16 cellular contexts compared by ENCODE assay signal in the genomic region with DNA sequence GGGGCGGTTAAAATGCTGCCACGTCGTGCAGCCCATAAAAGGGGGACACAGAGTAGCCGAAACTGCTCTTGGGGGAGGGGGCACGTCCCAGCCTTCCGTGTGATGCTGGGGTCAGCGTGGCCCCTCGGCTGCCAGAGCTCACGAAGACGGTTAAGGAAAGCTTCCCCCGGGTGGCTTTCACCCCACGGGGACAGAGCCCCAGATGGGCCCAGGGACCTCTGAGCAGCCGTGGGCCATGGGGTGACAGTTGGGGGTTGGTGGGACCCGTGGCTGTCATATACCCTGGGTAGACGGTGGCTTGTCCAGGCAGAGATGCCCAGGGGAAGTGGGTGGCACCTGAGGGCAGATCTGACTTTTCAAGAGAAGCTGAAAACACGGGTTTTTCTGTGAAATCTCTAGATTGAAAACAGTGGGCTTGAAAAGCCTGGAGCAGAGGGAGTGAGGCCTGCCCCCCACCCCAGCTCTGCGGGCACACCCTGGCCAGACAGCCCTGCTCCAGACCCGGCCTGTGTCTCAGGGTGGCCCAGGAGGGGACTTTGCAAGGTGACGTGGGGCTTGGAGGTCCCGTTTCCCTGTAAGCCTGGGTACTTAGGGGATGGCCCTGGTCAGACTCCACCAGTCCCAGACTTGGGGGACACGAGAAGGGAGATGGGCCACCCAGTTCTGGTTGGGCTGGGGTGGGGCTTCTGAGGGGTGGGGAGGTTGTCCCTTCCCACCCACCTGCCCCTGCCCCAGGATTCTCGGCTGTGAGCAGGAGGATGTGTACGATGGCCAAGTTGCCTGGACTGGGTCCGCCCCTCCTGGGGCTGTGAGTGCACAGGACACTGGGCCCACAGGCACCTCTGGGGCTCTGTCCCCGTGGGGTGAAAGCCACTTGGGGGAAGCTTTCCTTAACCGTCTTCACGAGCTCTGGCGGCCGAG. TPM values are rescaled to one million over a fixed set of nuclear protein-coding genes. Genes with fewer than 3 reads are reported as not detected.
A peak's percentile ranks its signal among the peaks of the same experiment; 100 is the strongest.
DNase-seq lines count a peak whose midpoint lies in the region; ATAC-seq and TF ChIP-seq lines count a peak whose summit lies in the region.
"Had no signal": no experiment of that assay in that cellular context is flagged by ENCODE, and none has a peak within 500 bp of the region (broad histone marks: within the 10 kb centered on the region; RNA-seq: fewer than 3 reads in every experiment).

No MANE protein-coding gene starts in this region.

- H3K4me3 ChIP-seq in dorsolateral prefrontal cortex (peak overlapping the region in 30 of 59 donors; percentile 1 to 57 (median 22)), liver (ENCODE audit: low read depth in 1 of 3, low read length in 3 of 3) (peak overlapping the region; percentile 68 to 85 (median 74)), vagina (no peak overlapping the region)
- H3K4me3 ChIP-seq: GM23248 had no signal

- H3K4me1 Mint-ChIP-seq in activated naive CD8-positive, alpha-beta T cell treated with anti-CD3 and anti-CD28 coated beads, Interleukin-2, amount 10 ng/mL, durations not matched to agents 7 days and 5 days, result peaks cover 6% of the 10 kb centered on the region
- H3K4me1 Mint-ChIP-seq in activated naive CD8-positive, alpha-beta T cell treated with anti-CD3 and anti-CD28 coated beads for 36 hours, result peaks cover 7% of the 10 kb centered on the region

- H3K27me3 Mint-ChIP-seq in activated naive CD8-positive, alpha-beta T cell treated with anti-CD3 and anti-CD28 coated beads, Interleukin-2, amount 10 ng/mL, durations not matched to agents 7 days and 5 days, result no peaks in the 10 kb centered on the region
- peaks cover 7% of the 10 kb centered on the region for H3K27me3 Mint-ChIP-seq in activated naive CD8-positive, alpha-beta T cell treated with anti-CD3 and anti-CD28 coated beads for 36 hours

- no peak overlapping the region for H3K4me3 Mint-ChIP-seq in activated naive CD8-positive, alpha-beta T cell treated with anti-CD3 and anti-CD28 coated beads, Interleukin-2, amount 10 ng/mL, durations not matched to agents 7 days and 5 days
- no peak overlapping the region for H3K4me3 Mint-ChIP-seq in activated naive CD8-positive, alpha-beta T cell treated with anti-CD3 and anti-CD28 coated beads for 36 hours
- H3K4me3 Mint-ChIP-seq: activated naive CD4-positive, alpha-beta T cell treated with anti-CD3 and anti-CD28 coated beads, Interleukin-2, amount 10 ng/mL, durations not matched to agents 7 days and 5 days had no signal

- WGBS in liver, result 41% methylated on average over 29 of the region's 29 CpGs

- H3K27me3 ChIP-seq in dorsolateral prefrontal cortex (peaks cover 0 to 3% (median 0%) of the 10 kb centered on the region in 45 donors), liver (ENCODE audit: control insufficient read depth in 4 of 4, insufficient read depth in 4 of 4, low read length in 3 of 4) (no peaks in the 10 kb centered on the region), vagina (no peaks in the 10 kb centered on the region)

- H3K9me3 ChIP-seq in liver (ENCODE audit: control insufficient read depth in 4 of 4, low read length in 3 of 4) (no peaks in the 10 kb centered on the region), vagina (no peaks in the 10 kb centered on the region)

- no peak overlapping the region for H3K27ac Mint-ChIP-seq in activated naive CD8-positive, alpha-beta T cell treated with anti-CD3 and anti-CD28 coated beads, Interleukin-2, amount 10 ng/mL, durations not matched to agents 7 days and 5 days
- no peak overlapping the region for H3K27ac Mint-ChIP-seq in activated naive CD8-positive, alpha-beta T cell treated with anti-CD3 and anti-CD28 coated beads for 36 hours
- H3K27ac Mint-ChIP-seq: activated naive CD4-positive, alpha-beta T cell treated with anti-CD3 and anti-CD28 coated beads, Interleukin-2, amount 10 ng/mL, durations not matched to agents 7 days and 5 days had no signal

- no peak for ATAC-seq in activated naive CD8-positive, alpha-beta T cell treated with anti-CD3 and anti-CD28 coated beads, Interleukin-2, amount 10 ng/mL, durations not matched to agents 7 days and 5 days (ENCODE audit: low read depth)
- ATAC-seq: naive thymus-derived CD4-positive, alpha-beta T cell had no signal

- peaks cover 8 to 42% (median 24%) of the 10 kb centered on the region in 4 donors for H3K4me1 ChIP-seq in liver (ENCODE audit: control insufficient read depth in 4 of 4, insufficient read depth in 4 of 4, low read length in 3 of 4)
- H3K4me1 ChIP-seq in vagina, result peaks cover 3% of the 10 kb centered on the region

- peak; percentile 24 for DNase-seq in activated naive CD8-positive, alpha-beta T cell treated with anti-CD3 and anti-CD28 coated beads, Interleukin-2, amount 10 ng/mL, durations not matched to agents 7 days and 5 days
- DNase-seq in activated naive CD8-positive, alpha-beta T cell treated with anti-CD3 and anti-CD28 coated beads for 36 hours, result no peak
- DNase-seq in dorsolateral prefrontal cortex (peak in 3 of 10 donors; percentile 14 to 39 (median 26)), vagina (ENCODE audit: extremely low spot score in 2 of 2) (peak; percentile 79 to 93), NCI-H2196 treated with DMSO at 0.1 percent for 48 hours (lab: John Stamatoyannopoulos, UW; ENCODE audit: unreplicated experiment) (no peak)
- DNase-seq in stimulated activated CD4-positive, alpha-beta T cell treated with anti-CD3 and anti-CD28 coated beads, Interleukin-2, amount 100 ng/mL, for 24 hours, result no peak
- no peak for DNase-seq in activated naive CD4-positive, alpha-beta T cell treated with Interleukin-2 at 50 U/mL for 16 hours
- DNase-seq: activated CD8-positive, alpha-beta memory T cell treated with anti-CD3 and anti-CD28 coated beads, Interleukin-2, amount 50 U/mL, for 48 hours; activated naive CD4-positive, alpha-beta T cell treated with anti-CD3 and anti-CD28 coated beads, Interleukin-2, amount 10 ng/mL, durations not matched to agents 7 days and 5 days; GM23248; NCI-H1105; NK-92 treated with Interleukin-12 subunit alpha and Interleukin-12 subunit beta, amount 100 ng/mL, for 24 hours; stimulated activated naive CD4-positive, alpha-beta T cell treated with Interleukin-2 at 50 U/mL for 16 hours had no signal

- H3K9me3 Mint-ChIP-seq in activated naive CD8-positive, alpha-beta T cell treated with anti-CD3 and anti-CD28 coated beads, Interleukin-2, amount 10 ng/mL, durations not matched to agents 7 days and 5 days, result no peaks in the 10 kb centered on the region
- no peaks in the 10 kb centered on the region for H3K9me3 Mint-ChIP-seq in activated naive CD8-positive, alpha-beta T cell treated with anti-CD3 and anti-CD28 coated beads for 36 hours
- H3K9me3 Mint-ChIP-seq: activated naive CD4-positive, alpha-beta T cell treated with anti-CD3 and anti-CD28 coated beads, Interleukin-2, amount 10 ng/mL, durations not matched to agents 7 days and 5 days; naive thymus-derived CD4-positive, alpha-beta T cell had no signal

- POLR2A ChIA-PET in activated naive CD8-positive, alpha-beta T cell treated with anti-CD3 and anti-CD28 coated beads, Interleukin-2, amount 10 ng/mL, durations not matched to agents 7 days and 5 days (lab: Charles Lee), result no interaction called here

- intact Hi-C loops in dorsolateral prefrontal cortex (cut with DNase I) (loop anchor here in 1 of 2 donors (2.0 kb wide), 1 partner anchor 75 kb away; the partner anchor contains the start of gene D2HGDH), vagina (cut with DNase I) (no loop called here)

- TF ChIP-seq RAD21 in liver (IDR thresholded peaks at IDR 0.05), result no peak

- H3K36me3 Mint-ChIP-seq in activated naive CD8-positive, alpha-beta T cell treated with anti-CD3 and anti-CD28 coated beads, Interleukin-2, amount 10 ng/mL, durations not matched to agents 7 days and 5 days, result no peaks in the 10 kb centered on the region
- H3K36me3 Mint-ChIP-seq in activated naive CD8-positive, alpha-beta T cell treated with anti-CD3 and anti-CD28 coated beads for 36 hours, result no peaks in the 10 kb centered on the region
- H3K36me3 Mint-ChIP-seq: activated naive CD4-positive, alpha-beta T cell treated with anti-CD3 and anti-CD28 coated beads, Interleukin-2, amount 10 ng/mL, durations not matched to agents 7 days and 5 days; naive thymus-derived CD4-positive, alpha-beta T cell had no signal

- TF ChIP-seq CTCF in dorsolateral prefrontal cortex (IDR thresholded peaks at IDR 0.05 in 54 of 56, conservative IDR thresholded peaks at IDR 0.05 in 2 of 56; ENCODE audit: low read depth in 1 of 56, partially characterized antibody in 56 of 56), result no peak
- TF ChIP-seq CTCF in liver (IDR thresholded peaks at IDR 0.05; ENCODE audit: low read depth, low read length, missing input control), result no peak
- no peak for TF ChIP-seq CTCF in vagina (IDR thresholded peaks at IDR 0.05)

- peaks cover 0 to 2% (median 0%) of the 10 kb centered on the region in 4 donors for H3K36me3 ChIP-seq in liver (ENCODE audit: control insufficient read depth in 4 of 4, insufficient read depth in 3 of 4, low read depth in 1 of 4, low read length in 3 of 4)
- no peaks in the 10 kb centered on the region for H3K36me3 ChIP-seq in vagina

- TF ChIP-seq POLR2A in vagina (IDR thresholded peaks at IDR 0.05), result no peak

- H3K9ac ChIP-seq in liver (ENCODE audit: low read depth in 1 of 2, low read length in 2 of 2), result peak overlapping the region; percentile 88 to 92
- H3K9ac ChIP-seq: GM23248 had no signal

- H3K27ac ChIP-seq in dorsolateral prefrontal cortex (peak overlapping the region in 33 of 59 donors; percentile 6 to 81 (median 62)), liver (ENCODE audit: low read depth in 1 of 2, low read length in 2 of 2) (peak overlapping the region; percentile 85 to 93), vagina (no peak overlapping the region)
- H3K27ac ChIP-seq: GM23248 had no signal

RNA-seq across cellular contexts. Expression of gene NEU4, which starts 0.7 kb away (rescaled TPM):
- under 1 TPM in 1 of 2 experiments, not detected in 1; 0.20 TPM for total RNA-seq in activated naive CD8-positive, alpha-beta T cell treated with anti-CD3 and anti-CD28 coated beads, Interleukin-2, amount 10 ng/mL, durations not matched to agents 7 days and 5 days
- under 1 TPM; 0.08 to 0.40 TPM for total RNA-seq in activated naive CD8-positive, alpha-beta T cell treated with anti-CD3 and anti-CD28 coated beads for 36 hours
- total RNA-seq in dorsolateral prefrontal cortex, result 10 to 100 TPM in 67 of 120 experiments, 1 to 10 TPM in 53; 3.6 to 22.1 (median 10.4) TPM
- 10 to 100 TPM in 1 of 2 donors, 1 to 10 TPM in 1; 5.4 to 52.7 TPM for total RNA-seq in liver
- 10 to 100 TPM; 17.5 to 58.4 TPM for polyA plus RNA-seq in liver
- total RNA-seq in vagina, result not detected
- total RNA-seq: GM23248, sciatic nerve had no signal
- polyA plus RNA-seq: GM23248; naive thymus-derived CD4-positive, alpha-beta T cell had no signal

RNA-seq across cellular contexts. Expression of gene GAL3ST2, which starts 33.0 kb away (rescaled TPM):
- under 1 TPM; 0.22 to 0.43 TPM for total RNA-seq in activated naive CD8-positive, alpha-beta T cell treated with anti-CD3 and anti-CD28 coated beads, Interleukin-2, amount 10 ng/mL, durations not matched to agents 7 days and 5 days
- under 1 TPM in 1 of 2 experiments, not detected in 1; 0.31 TPM for total RNA-seq in activated naive CD8-positive, alpha-beta T cell treated with anti-CD3 and anti-CD28 coated beads for 36 hours
- total RNA-seq in dorsolateral prefrontal cortex (1 to 10 TPM in 91 of 120 experiments, under 1 TPM in 27, not detected in 2; 0.42 to 4.8 (median 1.5) TPM), liver (under 1 TPM; 0.23 to 0.33 TPM), vagina (0.98 TPM)
- under 1 TPM in 1 of 2 donors, not detected in 1; 0.03 TPM for polyA plus RNA-seq in liver
- total RNA-seq: GM23248, sciatic nerve had no signal
- polyA plus RNA-seq: GM23248; naive thymus-derived CD4-positive, alpha-beta T cell had no signal

RNA-seq across cellular contexts. Expression of gene PDCD1, which starts 49.1 kb away (rescaled TPM):
- total RNA-seq in activated naive CD8-positive, alpha-beta T cell treated with anti-CD3 and anti-CD28 coated beads, Interleukin-2, amount 10 ng/mL, durations not matched to agents 7 days and 5 days, result 1 to 10 TPM; 5.4 to 6.6 TPM
- total RNA-seq in activated naive CD8-positive, alpha-beta T cell treated with anti-CD3 and anti-CD28 coated beads for 36 hours, result 10 to 100 TPM; 24.3 TPM
- total RNA-seq in dorsolateral prefrontal cortex (under 1 TPM in 5 of 120 experiments, not detected in 115; 0.24 to 0.59 (median 0.50) TPM), liver (under 1 TPM; 0.25 to 0.37 TPM), vagina (3.9 TPM)
- under 1 TPM in 1 of 2 donors, not detected in 1; 0.20 TPM for polyA plus RNA-seq in liver
- total RNA-seq: GM23248 had no signal
- polyA plus RNA-seq: GM23248 had no signal

RNA-seq across cellular contexts. Expression of gene RTP5, which starts 59.9 kb away (rescaled TPM):
- total RNA-seq in activated naive CD8-positive, alpha-beta T cell treated with anti-CD3 and anti-CD28 coated beads, Interleukin-2, amount 10 ng/mL, durations not matched to agents 7 days and 5 days, result under 1 TPM; 0.53 to 0.60 TPM
- total RNA-seq in activated naive CD8-positive, alpha-beta T cell treated with anti-CD3 and anti-CD28 coated beads for 36 hours, result under 1 TPM in 1 of 2 experiments, not detected in 1; 0.20 TPM
- total RNA-seq in dorsolateral prefrontal cortex, result 10 to 100 TPM in 54 of 120 experiments, 1 to 10 TPM in 66; 3.2 to 24.1 (median 9.7) TPM
- under 1 TPM in 1 of 2 donors, not detected in 1; under 0.01 TPM for total RNA-seq in liver
- under 1 TPM in 1 of 2 donors, not detected in 1; 0.03 TPM for polyA plus RNA-seq in liver
- total RNA-seq in vagina, result not detected
- total RNA-seq: GM23248, sciatic nerve had no signal
- polyA plus RNA-seq: GM23248; naive thymus-derived CD4-positive, alpha-beta T cell had no signal

Comparison
In these comparisons a context has a peak if more than half of its experiments do, and no peak if none do; other contexts are left out.
1. DNase-seq: peak in activated naive CD8-positive, alpha-beta T cell treated with anti-CD3 and anti-CD28 coated beads, Interleukin-2, amount 10 ng/mL, durations not matched to agents 7 days and 5 days (single experiment) and vagina (2 of 2); none in activated naive CD8-positive, alpha-beta T cell treated with anti-CD3 and anti-CD28 coated beads for 36 hours (single experiment), stimulated activated CD4-positive, alpha-beta T cell treated with anti-CD3 and anti-CD28 coated beads, Interleukin-2, amount 100 ng/mL, for 24 hours (0 of 2), NCI-H2196 treated with DMSO at 0.1 percent for 48 hours (single experiment) and activated naive CD4-positive, alpha-beta T cell treated with Interleukin-2 at 50 U/mL for 16 hours (single experiment).
2. H3K4me3 ChIP-seq: peak in dorsolateral prefrontal cortex (30 of 59) and liver (3 of 3); none in vagina (0 of 2).